ENCODE assay signal across 13 cellular contexts in genomic region chr10:91643700-91644099, GRCh38. TPM values are rescaled to one million over a fixed set of nuclear protein-coding genes. Genes with fewer than 3 reads are reported as not detected.
DNase-seq lines count a peak whose midpoint lies in the region; ATAC-seq and TF ChIP-seq lines count a peak whose summit lies in the region.
"Had no signal": no experiment of that assay in that cellular context is flagged by ENCODE, and none has a peak within 500 bp of the region (broad histone marks: within the 10 kb centered on the region; RNA-seq: fewer than 3 reads in every experiment).

No MANE protein-coding gene starts in this region.

- H3K27ac ChIP-seq in breast epithelium (no peak overlapping the region), aorta (ENCODE audit: low read depth in 1 of 2, low read length in 2 of 2) (peak overlapping the region in 1 of 2 donors; percentile 41)
- H3K27ac ChIP-seq: gastrocnemius medialis, SJSA1 had no signal

- no peak for TF ChIP-seq POLR2A in breast epithelium (IDR thresholded peaks at IDR 0.05)

- H3K4me3 ChIP-seq in AG04449 (ENCODE audit: low read depth, low read length) (no peak overlapping the region), HFF-Myc (replicated peaks; ENCODE audit: low read depth, low read length) (no peak overlapping the region), breast epithelium (no peak overlapping the region), aorta (ENCODE audit: low read length in 2 of 2) (no peak overlapping the region)
- H3K4me3 ChIP-seq: gastrocnemius medialis, SJSA1 had no signal

- H3K36me3 ChIP-seq in breast epithelium (no peaks in the 10 kb centered on the region), aorta (ENCODE audit: control insufficient read depth in 1 of 2, insufficient read depth in 2 of 2, low read length in 1 of 2) (no peaks in the 10 kb centered on the region)
- H3K36me3 ChIP-seq: gastrocnemius medialis, SJSA1 had no signal

- no peaks in the 10 kb centered on the region for H3K9me3 ChIP-seq in breast epithelium
- H3K9me3 ChIP-seq in aorta (ENCODE audit: control insufficient read depth, low read length): no peaks in the 10 kb centered on the region
- H3K9me3 ChIP-seq: Caco-2, gastrocnemius medialis, SJSA1 had no signal

- no peaks in the 10 kb centered on the region for H3K27me3 ChIP-seq in breast epithelium
- H3K27me3 ChIP-seq in aorta (ENCODE audit: control insufficient read depth in 1 of 2, insufficient read depth in 2 of 2, low read length in 1 of 2): no peaks in the 10 kb centered on the region
- H3K27me3 ChIP-seq: gastrocnemius medialis, SJSA1 had no signal

- 85 to 86% methylated on average over 5 of the region's 5 CpGs for WGBS in aorta, 2 donors

- TF ChIP-seq CTCF in AG04449 (IDR thresholded peaks at IDR 0.05; ENCODE audit: insufficient read depth, low read length, missing control alignments): peak; percentile 35
- peak; percentile 26 for TF ChIP-seq CTCF in HFF-Myc (IDR thresholded peaks at IDR 0.05; ENCODE audit: low read depth, low read length, missing control alignments)
- peak in 2 of 3 donors; percentile 8 to 25 for TF ChIP-seq CTCF in breast epithelium (IDR thresholded peaks at IDR 0.05)

- DNase-seq in AG04449 (ENCODE audit: low read depth, low spot score) (no peak), HFF-Myc (ENCODE audit: extremely low read depth, low read depth) (no peak), breast epithelium (ENCODE audit: low spot score in 2 of 2) (no peak), left lobe of liver (ENCODE audit: low spot score) (no peak), cerebellum (ENCODE audit: low spot score) (no peak), aorta (no peak)
- DNase-seq: gastrocnemius medialis; NCI-H187 treated with DMSO at 0.1 percent for 48 hours; stimulated activated CD4-positive, alpha-beta T cell treated with anti-CD3 and anti-CD28 coated beads, Interleukin-2, amount 100 ng/mL, for 24 hours had no signal

- intact Hi-C loops in breast epithelium (cut with DNase I; ENCODE audit: low total_unique reads) (no loop called here), aorta (cut with DNase I) (no loop called here)

- H3K4me1 ChIP-seq in breast epithelium (no peaks in the 10 kb centered on the region), aorta (ENCODE audit: control insufficient read depth in 1 of 2, insufficient read depth in 2 of 2, low read length in 2 of 2) (no peaks in the 10 kb centered on the region)
- H3K4me1 ChIP-seq: Caco-2, gastrocnemius medialis had no signal

- POLR2A ChIA-PET in AG04449 (lab: Yijun Ruan, JAX): interaction anchor here (1.5 kb wide), 1 partner anchor 11 kb away, joined by 7 read pairs; the partner anchor contains the start of gene PPP1R3C

- ATAC-seq in left lobe of liver: peak; percentile 90
- no peak for ATAC-seq in HG03159 (IDR thresholded peaks at IDR 0.05; ENCODE audit: unreplicated experiment)
- ATAC-seq in GM21529 (IDR thresholded peaks at IDR 0.05; ENCODE audit: unreplicated experiment): no peak
- no peak for ATAC-seq in aorta (ENCODE audit: low FRiP score)

- CTCF ChIA-PET in AG04449 (lab: Yijun Ruan, JAX): interaction anchor here (1.2 to 5.5 kb wide), 10 partner anchors 8 to 164 kb away, joined by 3 to 39 read pairs (median 4); partner anchors contain the start of gene PPP1R3C

RNA-seq across cellular contexts. Expression of gene PPP1R3C, which starts 10.8 kb away (rescaled TPM):
- total RNA-seq in breast epithelium: 10 to 100 TPM in 2 of 3 donors, 1 to 10 TPM in 1; 9.4 to 48.1 (median 14.4) TPM
- 136 TPM for total RNA-seq in left lobe of liver
- total RNA-seq in cerebellum: 19.6 TPM
- total RNA-seq in aorta: 100 to 1,000 TPM in 1 of 2 donors, 10 to 100 TPM in 1; 94.6 to 152 TPM
- 100 to 1,000 TPM in 1 of 2 donors, 10 to 100 TPM in 1; 69.2 to 288 TPM for polyA plus RNA-seq in aorta
- total RNA-seq: Caco-2 had no signal
